In the genomic region with DNA sequence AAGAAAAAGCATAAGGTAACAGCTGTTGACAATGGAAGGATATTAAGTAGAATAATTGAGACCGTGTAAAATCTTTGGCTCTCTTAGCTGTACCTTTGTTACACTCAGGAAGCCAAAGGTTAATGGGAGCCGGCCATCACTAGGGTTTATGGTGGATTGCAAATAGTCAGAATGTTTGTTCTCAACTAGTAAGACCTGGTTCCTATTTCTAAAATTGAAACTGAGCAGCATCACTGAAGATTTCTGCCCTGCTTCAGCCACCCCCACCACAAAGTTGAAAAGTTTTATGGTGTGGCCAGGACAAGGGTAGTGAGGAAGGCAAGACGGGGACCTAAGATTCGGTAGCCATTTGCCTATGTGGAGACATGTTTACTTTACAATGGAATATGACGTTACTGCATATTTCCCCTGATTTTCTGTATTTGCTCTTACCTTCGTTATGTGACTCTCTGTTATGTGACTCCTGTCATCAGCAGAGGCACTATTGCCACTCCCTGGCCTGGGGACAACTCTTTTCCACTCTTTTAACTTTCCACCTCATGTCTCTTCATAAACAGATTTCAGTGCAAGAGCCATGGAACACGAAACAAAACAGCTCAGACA, we compare ENCODE assay signal across 15 cellular contexts. TPM values are rescaled to one million over a fixed set of nuclear protein-coding genes. Genes with fewer than 3 reads are reported as not detected.
A peak's percentile ranks its signal among the peaks of the same experiment; 100 is the strongest.
DNase-seq lines count a peak whose midpoint lies in the region; ATAC-seq and TF ChIP-seq lines count a peak whose summit lies in the region.
"Had no signal": no experiment of that assay in that cellular context is flagged by ENCODE, and none has a peak within 500 bp of the region (broad histone marks: within the 10 kb centered on the region; RNA-seq: fewer than 3 reads in every experiment).

No MANE protein-coding gene starts in this region.

- DNase-seq in activated T-cell treated with anti-CD3 and anti-CD28 coated beads, Interleukin-2, amount 50 U/mL, for 24 hours, result no peak
- no peak for DNase-seq in activated T-cell treated with anti-CD3 and anti-CD28 coated beads, Interleukin-2, amount 50 U/mL, for 1 hour
- DNase-seq in GM20000 (ENCODE audit: low spot score), result peak; percentile 33
- DNase-seq in activated CD8-positive, alpha-beta T cell treated with anti-CD3 and anti-CD28 coated beads for 36 hours, result peak; percentile 21
- no peak for DNase-seq in progenitor cell of endocrine pancreas (ENCODE audit: low spot score, unreplicated experiment)
- no peak for DNase-seq in osteocyte (ENCODE audit: extremely low spot score, unreplicated experiment)
- DNase-seq in posterior cingulate gyrus, result no peak
- DNase-seq: right cardiac atrium, transverse colon had no signal

- no peaks in the 10 kb centered on the region for H3K9me3 Mint-ChIP-seq in activated T-cell treated with anti-CD3 and anti-CD28 coated beads, Interleukin-2, amount 50 U/mL, for 24 hours
- H3K9me3 Mint-ChIP-seq in activated CD8-positive, alpha-beta T cell treated with anti-CD3 and anti-CD28 coated beads for 36 hours, result no peaks in the 10 kb centered on the region
- no peaks in the 10 kb centered on the region for H3K9me3 Mint-ChIP-seq in progenitor cell of endocrine pancreas (ENCODE audit: low read depth)
- no peaks in the 10 kb centered on the region for H3K9me3 Mint-ChIP-seq in osteocyte (ENCODE audit: unreplicated experiment)
- H3K9me3 Mint-ChIP-seq: dendritic cell treated with granulocyte-macrophage colony-stimulating factor and Interleukin-4, amounts not matched to agents 40 ng/mL and 50 ng/mL, for 4 days; memory B cell; neural crest cell had no signal

- H3K27ac Mint-ChIP-seq in activated T-cell treated with anti-CD3 and anti-CD28 coated beads, Interleukin-2, amount 50 U/mL, for 24 hours, result peak overlapping the region; percentile 95
- H3K27ac Mint-ChIP-seq in activated CD8-positive, alpha-beta T cell treated with anti-CD3 and anti-CD28 coated beads for 36 hours, result peak overlapping the region; percentile 98
- H3K27ac Mint-ChIP-seq in progenitor cell of endocrine pancreas (peak overlapping the region; percentile 9), osteocyte (ENCODE audit: unreplicated experiment) (no peak overlapping the region)
- H3K27ac Mint-ChIP-seq: dendritic cell treated with granulocyte-macrophage colony-stimulating factor and Interleukin-4, amounts not matched to agents 40 ng/mL and 50 ng/mL, for 4 days; memory B cell had no signal

- no peaks in the 10 kb centered on the region for H3K27me3 Mint-ChIP-seq in activated T-cell treated with anti-CD3 and anti-CD28 coated beads, Interleukin-2, amount 50 U/mL, for 24 hours
- no peaks in the 10 kb centered on the region for H3K27me3 Mint-ChIP-seq in activated CD8-positive, alpha-beta T cell treated with anti-CD3 and anti-CD28 coated beads for 36 hours
- H3K27me3 Mint-ChIP-seq in progenitor cell of endocrine pancreas, result no peaks in the 10 kb centered on the region
- no peaks in the 10 kb centered on the region for H3K27me3 Mint-ChIP-seq in osteocyte (ENCODE audit: unreplicated experiment)
- H3K27me3 Mint-ChIP-seq: dendritic cell treated with granulocyte-macrophage colony-stimulating factor and Interleukin-4, amounts not matched to agents 40 ng/mL and 50 ng/mL, for 4 days; memory B cell had no signal

- H3K4me1 Mint-ChIP-seq in activated T-cell treated with anti-CD3 and anti-CD28 coated beads, Interleukin-2, amount 50 U/mL, for 24 hours (ENCODE audit: low read depth), result peaks cover 48% of the 10 kb centered on the region
- H3K4me1 Mint-ChIP-seq in activated CD8-positive, alpha-beta T cell treated with anti-CD3 and anti-CD28 coated beads for 36 hours (ENCODE audit: low read depth), result peaks cover 48% of the 10 kb centered on the region
- H3K4me1 Mint-ChIP-seq in progenitor cell of endocrine pancreas (ENCODE audit: low read depth), result peaks cover 5% of the 10 kb centered on the region
- no peaks in the 10 kb centered on the region for H3K4me1 Mint-ChIP-seq in osteocyte (ENCODE audit: unreplicated experiment)
- H3K4me1 Mint-ChIP-seq: memory B cell had no signal

- H3K36me3 Mint-ChIP-seq in activated T-cell treated with anti-CD3 and anti-CD28 coated beads, Interleukin-2, amount 50 U/mL, for 24 hours (ENCODE audit: low read depth), result peaks cover 80% of the 10 kb centered on the region
- peaks cover 34% of the 10 kb centered on the region for H3K36me3 Mint-ChIP-seq in activated CD8-positive, alpha-beta T cell treated with anti-CD3 and anti-CD28 coated beads for 36 hours (ENCODE audit: low read depth)
- peaks cover 41% of the 10 kb centered on the region for H3K36me3 Mint-ChIP-seq in progenitor cell of endocrine pancreas (ENCODE audit: insufficient read depth)
- H3K36me3 Mint-ChIP-seq in osteocyte (ENCODE audit: unreplicated experiment), result peaks cover 50% of the 10 kb centered on the region

- no peak overlapping the region for H3K4me3 Mint-ChIP-seq in activated T-cell treated with anti-CD3 and anti-CD28 coated beads, Interleukin-2, amount 50 U/mL, for 24 hours
- no peak overlapping the region for H3K4me3 Mint-ChIP-seq in activated CD8-positive, alpha-beta T cell treated with anti-CD3 and anti-CD28 coated beads for 36 hours
- H3K4me3 Mint-ChIP-seq in progenitor cell of endocrine pancreas (ENCODE audit: low read depth) (no peak overlapping the region), osteocyte (ENCODE audit: unreplicated experiment) (no peak overlapping the region)
- H3K4me3 Mint-ChIP-seq: dendritic cell treated with granulocyte-macrophage colony-stimulating factor and Interleukin-4, amounts not matched to agents 40 ng/mL and 50 ng/mL, for 4 days; memory B cell; neural crest cell had no signal

- intact Hi-C loops in activated CD8-positive, alpha-beta T cell treated with anti-CD3 and anti-CD28 coated beads for 36 hours (cut with micrococcal nuclease), result no loop called here
- intact Hi-C loops in posterior cingulate gyrus (cut with DNase I), result no loop called here

- no peak for TF ChIP-seq CTCF in GM20000 (IDR thresholded peaks at IDR 0.05; ENCODE audit: extremely low read depth, missing control alignments)
- TF ChIP-seq CTCF in activated CD8-positive, alpha-beta T cell treated with anti-CD3 and anti-CD28 coated beads for 36 hours (IDR thresholded peaks at IDR 0.05), result no peak
- TF ChIP-seq CTCF in progenitor cell of endocrine pancreas (IDR thresholded peaks at IDR 0.05; ENCODE audit: unreplicated experiment), result no peak
- no peak for TF ChIP-seq CTCF in osteocyte (IDR thresholded peaks at IDR 0.05)

- no peak for ATAC-seq in activated CD8-positive, alpha-beta T cell treated with anti-CD3 and anti-CD28 coated beads for 36 hours
- no peak for ATAC-seq in HG03520 (IDR thresholded peaks at IDR 0.05; ENCODE audit: unreplicated experiment)
- ATAC-seq: A549, HCT116, right cardiac atrium had no signal

- CTCF ChIA-PET in activated CD8-positive, alpha-beta T cell treated with anti-CD3 and anti-CD28 coated beads for 36 hours (lab: Charles Lee), result interaction anchor here (1.2 to 3.5 kb wide), 4 partner anchors 16 to 41 kb away, joined by 3 to 19 read pairs (median 6); a partner anchor contains a TSS

- POLR2A ChIA-PET in activated CD8-positive, alpha-beta T cell treated with anti-CD3 and anti-CD28 coated beads for 36 hours (lab: Charles Lee), result no interaction called here

RNA-seq across cellular contexts. Expression of a gene that starts 41.4 kb away (rescaled TPM):
- total RNA-seq in activated CD8-positive, alpha-beta T cell treated with anti-CD3 and anti-CD28 coated beads for 36 hours, result 1 to 10 TPM; 7.1 to 8.9 TPM
- total RNA-seq in progenitor cell of endocrine pancreas, result 74.4 and 78.7 TPM in 2 replicates
- 48.9 and 51.5 TPM in 2 replicates for total RNA-seq in osteocyte

Comparison
In these comparisons a context has a peak if more than half of its experiments do, and no peak if none do; other contexts are left out.
1. DNase-seq: peak in GM20000 (single experiment) and activated CD8-positive, alpha-beta T cell treated with anti-CD3 and anti-CD28 coated beads for 36 hours (single experiment); none in activated T-cell treated with anti-CD3 and anti-CD28 coated beads, Interleukin-2, amount 50 U/mL, for 24 hours (single experiment), activated T-cell treated with anti-CD3 and anti-CD28 coated beads, Interleukin-2, amount 50 U/mL, for 1 hour (single experiment), progenitor cell of endocrine pancreas (single experiment), osteocyte (single experiment) and posterior cingulate gyrus (0 of 10).